Comparison of ENCODE assay signal across 16 cellular contexts in genomic region chr9:104028827-104029226, GRCh38.
A peak's percentile ranks its signal among the peaks of the same experiment; 100 is the strongest.
DNase-seq lines count a peak whose midpoint lies in the region; ATAC-seq, FAIRE-seq and TF ChIP-seq lines count a peak whose summit lies in the region.
"Had no signal": no experiment of that assay in that cellular context is flagged by ENCODE, and none has a peak within 500 bp of the region (broad histone marks: within the 10 kb centered on the region; RNA-seq: fewer than 3 reads in every experiment).

No MANE protein-coding gene starts in this region.

- no peak overlapping the region for H3K27ac Mint-ChIP-seq in CD8-positive, alpha-beta T cell
- peak overlapping the region; percentile 61 for H3K27ac Mint-ChIP-seq in T-helper 17 cell

- no peak for TF ChIP-seq CTCF in CD8-positive, alpha-beta T cell (IDR thresholded peaks at IDR 0.05)
- no peak for TF ChIP-seq CTCF in gastroesophageal sphincter (IDR thresholded peaks at IDR 0.05)

- H3K36me3 Mint-ChIP-seq in CD8-positive, alpha-beta T cell: no peaks in the 10 kb centered on the region
- peaks cover 4% of the 10 kb centered on the region for H3K36me3 Mint-ChIP-seq in T-helper 17 cell (ENCODE audit: low read depth)

- no peak for DNase-seq in CD8-positive, alpha-beta T cell
- no peak for DNase-seq in H54 (ENCODE audit: insufficient read length, low spot score)
- DNase-seq in T-helper 17 cell: no peak
- no peak for DNase-seq in HPDE6-E6E7 (ENCODE audit: extremely low spot score)
- DNase-seq: BE2C, DMS53, NCI-H146, SJCRH30, T1000, tibial artery had no signal

- intact Hi-C loops in CD8-positive, alpha-beta T cell (cut with DNase I, micrococcal nuclease): no loop called here

- no peak for TF ChIP-seq POLR2A in H54 (IDR thresholded peaks at IDR 0.05; ENCODE audit: low read depth, low read length)
- TF ChIP-seq POLR2A in gastroesophageal sphincter (IDR thresholded peaks at IDR 0.05): no peak

- CTCF ChIA-PET in CD8-positive, alpha-beta T cell (lab: Charles Lee): no interaction called here

- no peaks in the 10 kb centered on the region for H3K9me3 Mint-ChIP-seq in CD8-positive, alpha-beta T cell
- H3K9me3 Mint-ChIP-seq: central memory CD8-positive, alpha-beta T cell had no signal

- 78 to 100% methylated on average over 1 to 4 of the region's 4 CpGs for WGBS in gastroesophageal sphincter (ENCODE audit: low coverage in 1 of 2), 2 donors

- POLR2A ChIA-PET in CD8-positive, alpha-beta T cell (lab: Charles Lee): no interaction called here

- H3K4me1 ChIP-seq in CD8-positive, alpha-beta T cell (ENCODE audit: insufficient read depth, low read length): no peaks in the 10 kb centered on the region
- peaks cover 0 to 2% (median 0%) of the 10 kb centered on the region in 3 donors for H3K4me1 ChIP-seq in gastroesophageal sphincter
- H3K4me1 ChIP-seq: BE2C, right atrium auricular region, SJCRH30, tibial artery had no signal

- FAIRE-seq in H54 (lab: Jason Lieb, UNC): peak; percentile 84

- no peaks in the 10 kb centered on the region for H3K36me3 ChIP-seq in CD8-positive, alpha-beta T cell (ENCODE audit: insufficient read depth, low read length)
- no peaks in the 10 kb centered on the region for H3K36me3 ChIP-seq in gastroesophageal sphincter
- H3K36me3 ChIP-seq: BE2C, neutrophil, right atrium auricular region, SJCRH30, tibial artery had no signal

- peak overlapping the region; percentile 3 for H3K4me3 Mint-ChIP-seq in CD8-positive, alpha-beta T cell
- H3K4me3 Mint-ChIP-seq in T-helper 17 cell: no peak overlapping the region
- H3K4me3 Mint-ChIP-seq: central memory CD8-positive, alpha-beta T cell had no signal

- H3K27me3 Mint-ChIP-seq in CD8-positive, alpha-beta T cell (ENCODE audit: low read depth): peaks cover 4% of the 10 kb centered on the region
- peaks cover 15% of the 10 kb centered on the region for H3K27me3 Mint-ChIP-seq in T-helper 17 cell
- H3K27me3 Mint-ChIP-seq: central memory CD8-positive, alpha-beta T cell had no signal

- H3K27me3 ChIP-seq in CD8-positive, alpha-beta T cell (ENCODE audit: insufficient read depth, low read length): no peaks in the 10 kb centered on the region
- H3K27me3 ChIP-seq in gastroesophageal sphincter: no peaks in the 10 kb centered on the region
- H3K27me3 ChIP-seq: BE2C, neutrophil, right atrium auricular region, SJCRH30, tibial artery had no signal

- peaks cover 22% of the 10 kb centered on the region for H3K4me1 Mint-ChIP-seq in CD8-positive, alpha-beta T cell (ENCODE audit: low read depth)
- peaks cover 28% of the 10 kb centered on the region for H3K4me1 Mint-ChIP-seq in T-helper 17 cell

- no peaks in the 10 kb centered on the region for H3K9me3 ChIP-seq in CD8-positive, alpha-beta T cell (ENCODE audit: low read length)
- H3K9me3 ChIP-seq in T-helper 17 cell (ENCODE audit: control insufficient read depth, low read length, poor library complexity, severe bottlenecking): no peaks in the 10 kb centered on the region
- H3K9me3 ChIP-seq in gastroesophageal sphincter: no peaks in the 10 kb centered on the region
- H3K9me3 ChIP-seq: BE2C, neutrophil, right atrium auricular region, SJCRH30, tibial artery had no signal

- no peak overlapping the region for H3K27ac ChIP-seq in CD8-positive, alpha-beta T cell (ENCODE audit: low read depth, low read length)
- H3K27ac ChIP-seq in gastroesophageal sphincter: no peak overlapping the region
- H3K27ac ChIP-seq: neutrophil, right atrium auricular region, SJCRH30, tibial artery had no signal

- ATAC-seq in CD8-positive, alpha-beta T cell: no peak
- ATAC-seq in GM18499 (IDR thresholded peaks at IDR 0.05; ENCODE audit: insufficient read depth, unreplicated experiment): peak; percentile 81
- no peak for ATAC-seq in T-helper 17 cell
- ATAC-seq in HG02571 (IDR thresholded peaks at IDR 0.05; ENCODE audit: unreplicated experiment): no peak
- no peak for ATAC-seq in gastroesophageal sphincter

- H3K4me3 ChIP-seq in CD8-positive, alpha-beta T cell (ENCODE audit: low read depth, low read length): no peak overlapping the region
- no peak overlapping the region for H3K4me3 ChIP-seq in gastroesophageal sphincter
- H3K4me3 ChIP-seq: right atrium auricular region, SJCRH30, tibial artery had no signal

- TF ChIP-seq EP300 in gastroesophageal sphincter (IDR thresholded peaks at IDR 0.05): no peak
